In the genomic region with DNA sequence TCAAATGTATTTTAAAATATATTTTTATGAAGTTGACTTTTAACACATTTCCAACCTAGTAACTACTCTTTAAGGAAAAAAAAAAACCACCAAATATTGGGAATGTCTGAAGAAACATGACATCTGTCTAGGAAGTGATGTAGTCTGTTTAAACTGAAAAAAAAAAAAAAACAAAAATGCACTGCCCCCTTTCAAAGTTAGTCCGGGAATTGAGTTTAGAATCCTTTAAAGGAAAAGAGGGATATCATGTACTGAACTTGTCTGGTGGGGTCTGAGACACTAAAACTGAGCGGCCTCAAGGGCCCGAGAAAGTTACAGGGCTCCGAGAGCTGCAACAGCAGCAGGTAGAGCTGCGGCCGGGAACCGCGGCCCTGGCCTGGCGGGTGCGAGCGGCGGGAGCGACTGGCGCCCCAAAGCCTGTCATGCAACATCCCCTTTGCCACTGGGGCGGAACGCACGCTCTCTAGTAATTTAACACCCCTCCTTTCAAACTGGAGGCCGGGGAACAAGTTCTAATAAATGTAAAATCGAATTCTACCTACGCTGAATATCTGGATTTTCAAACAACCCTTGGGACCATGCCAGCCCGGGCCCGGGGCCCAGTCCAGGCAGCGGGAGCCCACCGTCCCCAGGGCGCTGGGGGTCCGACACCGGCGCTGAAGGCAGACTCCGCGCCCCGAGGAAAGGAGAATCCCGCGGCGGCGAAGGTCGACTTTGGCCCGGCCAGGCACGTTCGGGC, we compare ENCODE assay signal across 8 cellular contexts. TPM values are rescaled to one million over a fixed set of nuclear protein-coding genes. Genes with fewer than 3 reads are reported as not detected.
A peak's percentile ranks its signal among the peaks of the same experiment; 100 is the strongest.
DNase-seq lines count a peak whose midpoint lies in the region; ATAC-seq and TF ChIP-seq lines count a peak whose summit lies in the region.

No MANE protein-coding gene starts in this region.

- H3K9ac ChIP-seq in fibroblast of lung (ENCODE audit: insufficient read depth, low read length), result peak overlapping the region; percentile 94

- ATAC-seq in GM18870 (IDR thresholded peaks at IDR 0.05; ENCODE audit: unreplicated experiment) (peak; percentile 48), HG03097 (IDR thresholded peaks at IDR 0.05; ENCODE audit: low FRiP score, unreplicated experiment) (peak; percentile 56)
- ATAC-seq in activated T-cell treated with anti-CD3 and anti-CD28 coated beads, Interleukin-2, amount 50 U/mL, for 4 hours, result peak; percentile 66 to 73
- ATAC-seq in naive thymus-derived CD4-positive, alpha-beta T cell, result peak; percentile 67

- no peaks in the 10 kb centered on the region for H3K9me3 ChIP-seq in fibroblast of lung (ENCODE audit: control insufficient read depth, insufficient read depth, low read depth, low read length)
- H3K9me3 ChIP-seq in naive thymus-derived CD4-positive, alpha-beta T cell (ENCODE audit: control insufficient read depth in 2 of 3, low read length in 3 of 3), result no peaks in the 10 kb centered on the region

- peak overlapping the region; percentile 94 for H3K27ac ChIP-seq in fibroblast of lung (ENCODE audit: insufficient read depth, low read length)
- H3K27ac ChIP-seq in naive thymus-derived CD4-positive, alpha-beta T cell (ENCODE audit: low read depth, low read length), result peak overlapping the region; percentile 61

- peak overlapping the region; percentile 81 for H3K4me3 ChIP-seq in AG04449 (ENCODE audit: low read depth, low read length)
- peak overlapping the region; percentile 88 to 100 (median 96) for H3K4me3 ChIP-seq in fibroblast of lung (replicated peaks in 1 of 4; ENCODE audit: control extremely low read depth in 1 of 4, insufficient read depth in 1 of 4, low read depth in 3 of 4, low read length in 4 of 4)
- peak overlapping the region; percentile 69 for H3K4me3 ChIP-seq in naive thymus-derived CD4-positive, alpha-beta T cell (ENCODE audit: low read length)

- no peaks in the 10 kb centered on the region for H3K27me3 ChIP-seq in fibroblast of lung (ENCODE audit: control insufficient read depth, insufficient read depth, low read length)
- no peaks in the 10 kb centered on the region for H3K27me3 ChIP-seq in naive thymus-derived CD4-positive, alpha-beta T cell (ENCODE audit: control insufficient read depth in 2 of 2, insufficient read depth in 2 of 2, low read length in 2 of 2)

- TF ChIP-seq CTCF in AG04449 (IDR thresholded peaks at IDR 0.05; ENCODE audit: insufficient read depth, low read length, missing control alignments), result no peak
- no peak for TF ChIP-seq CTCF in fibroblast of lung (conservative IDR thresholded peaks at IDR 0.05 in 1 of 2, IDR thresholded peaks at IDR 0.05 in 1 of 2; ENCODE audit: low read depth in 1 of 2, low read length in 2 of 2)

- peak overlapping the region in 8 of 9 donors; percentile 5 to 89 (median 62) for H3K27ac Mint-ChIP-seq in naive thymus-derived CD4-positive, alpha-beta T cell

- CTCF ChIA-PET in AG04449 (lab: Yijun Ruan, JAX), result interaction anchor here (2.6 kb wide), 1 partner anchor 8 kb away, joined by 10 read pairs; no protein-coding TSS in a partner anchor
- CTCF ChIA-PET in naive thymus-derived CD4-positive, alpha-beta T cell (lab: Charles Lee), result no interaction called here

- DNase-seq in AG04449 (ENCODE audit: low read depth, low spot score) (no peak), NCI-H748 (lab: John Stamatoyannopoulos, UW; ENCODE audit: unreplicated experiment) (peak; percentile 66), fibroblast of lung (ENCODE audit: low read depth in 2 of 2) (peak; percentile 39 to 55), stromal cell of bone marrow (ENCODE audit: low read depth) (peak; percentile 16)
- peak; percentile 27 for DNase-seq in activated T-cell treated with anti-CD3 and anti-CD28 coated beads, Interleukin-2, amount 50 U/mL, for 4 hours
- peak; percentile 13 to 64 (median 36) for DNase-seq in naive thymus-derived CD4-positive, alpha-beta T cell

- no peaks in the 10 kb centered on the region for H3K36me3 ChIP-seq in fibroblast of lung (ENCODE audit: control insufficient read depth, insufficient read depth, low read length)
- no peaks in the 10 kb centered on the region for H3K36me3 ChIP-seq in naive thymus-derived CD4-positive, alpha-beta T cell (ENCODE audit: control insufficient read depth in 2 of 3, insufficient read depth in 3 of 3, low read length in 3 of 3)

- peak overlapping the region; percentile 90 for H3K4me3 Mint-ChIP-seq in activated T-cell treated with anti-CD3 and anti-CD28 coated beads, Interleukin-2, amount 50 U/mL, for 4 hours
- peak overlapping the region; percentile 86 to 93 (median 92) for H3K4me3 Mint-ChIP-seq in naive thymus-derived CD4-positive, alpha-beta T cell

- peaks cover 5% of the 10 kb centered on the region for H3K36me3 Mint-ChIP-seq in activated T-cell treated with anti-CD3 and anti-CD28 coated beads, Interleukin-2, amount 50 U/mL, for 4 hours (ENCODE audit: insufficient read depth)
- H3K36me3 Mint-ChIP-seq in naive thymus-derived CD4-positive, alpha-beta T cell, result peaks cover 0 to 8% (median 0%) of the 10 kb centered on the region in 5 donors

- H3K79me2 ChIP-seq in fibroblast of lung (ENCODE audit: control insufficient read depth, insufficient read depth, low read length), result peaks cover 54% of the 10 kb centered on the region

- H3K4me1 ChIP-seq in fibroblast of lung (ENCODE audit: control insufficient read depth, extremely low read depth, insufficient read depth, low read length), result peaks cover 4% of the 10 kb centered on the region
- peaks cover 0 to 6% of the 10 kb centered on the region in 2 donors for H3K4me1 ChIP-seq in naive thymus-derived CD4-positive, alpha-beta T cell (ENCODE audit: control insufficient read depth in 2 of 2, insufficient read depth in 2 of 2, low read length in 2 of 2)

- H3K4me2 ChIP-seq in fibroblast of lung (ENCODE audit: extremely low read depth, insufficient read depth, low read length), result peak overlapping the region; percentile 82

- H2AFZ ChIP-seq in fibroblast of lung (ENCODE audit: low read length), result peak overlapping the region; percentile 35

- H4K20me1 ChIP-seq in fibroblast of lung (ENCODE audit: control insufficient read depth, extremely low read depth, insufficient read depth, low read length), result no peaks in the 10 kb centered on the region

- POLR2A ChIA-PET in AG04449 (lab: Yijun Ruan, JAX), result interaction anchor here (1.4 kb wide), 1 partner anchor 22 kb away, joined by 6 read pairs; no protein-coding TSS in a partner anchor
- POLR2A ChIA-PET in naive thymus-derived CD4-positive, alpha-beta T cell (lab: Charles Lee), result no interaction called here

- intact Hi-C loops in naive thymus-derived CD4-positive, alpha-beta T cell (cut with micrococcal nuclease), result loop anchor here (1.0 to 5.0 kb wide), 5 partner anchors 33 to 136 kb away; no protein-coding TSS in a partner anchor

- H3K27me3 Mint-ChIP-seq in activated T-cell treated with anti-CD3 and anti-CD28 coated beads, Interleukin-2, amount 50 U/mL, for 4 hours (ENCODE audit: low read depth), result no peaks in the 10 kb centered on the region
- no peaks in the 10 kb centered on the region for H3K27me3 Mint-ChIP-seq in naive thymus-derived CD4-positive, alpha-beta T cell

- H3K9me3 Mint-ChIP-seq in activated T-cell treated with anti-CD3 and anti-CD28 coated beads, Interleukin-2, amount 50 U/mL, for 4 hours, result peaks cover 3% of the 10 kb centered on the region
- peaks cover 0 to 3% (median 0%) of the 10 kb centered on the region in 11 donors for H3K9me3 Mint-ChIP-seq in naive thymus-derived CD4-positive, alpha-beta T cell

- peaks cover 49% of the 10 kb centered on the region for H3K4me1 Mint-ChIP-seq in activated T-cell treated with anti-CD3 and anti-CD28 coated beads, Interleukin-2, amount 50 U/mL, for 4 hours (ENCODE audit: low read depth)
- peaks cover 9 to 51% (median 40%) of the 10 kb centered on the region in 7 donors for H3K4me1 Mint-ChIP-seq in naive thymus-derived CD4-positive, alpha-beta T cell

RNA-seq across cellular contexts. Expression of a gene that starts 0.8 kb away (rescaled TPM):
- total RNA-seq in activated T-cell treated with anti-CD3 and anti-CD28 coated beads, Interleukin-2, amount 50 U/mL, for 4 hours, result 10 to 100 TPM; 34.6 to 42.3 (median 34.6) TPM
- 52.7 and 56.5 TPM in 2 replicates for total RNA-seq in fibroblast of lung
- polyA plus RNA-seq in fibroblast of lung, result 87.0 and 93.1 TPM in 2 replicates
- polyA plus RNA-seq in fibroblast of lung (2012), result 48.6 and 52.8 TPM in 2 replicates
- 7.2 and 8.1 TPM in 2 replicates for polyA minus RNA-seq in fibroblast of lung (ENCODE audit: low replicate concordance)
- 10 to 100 TPM; 14.0 to 63.6 (median 17.0) TPM for total RNA-seq in naive thymus-derived CD4-positive, alpha-beta T cell
- polyA plus RNA-seq in naive thymus-derived CD4-positive, alpha-beta T cell, result 1 to 10 TPM; 6.9 to 8.2 TPM
